18 cellular contexts compared by ENCODE assay signal in the genomic region with DNA sequence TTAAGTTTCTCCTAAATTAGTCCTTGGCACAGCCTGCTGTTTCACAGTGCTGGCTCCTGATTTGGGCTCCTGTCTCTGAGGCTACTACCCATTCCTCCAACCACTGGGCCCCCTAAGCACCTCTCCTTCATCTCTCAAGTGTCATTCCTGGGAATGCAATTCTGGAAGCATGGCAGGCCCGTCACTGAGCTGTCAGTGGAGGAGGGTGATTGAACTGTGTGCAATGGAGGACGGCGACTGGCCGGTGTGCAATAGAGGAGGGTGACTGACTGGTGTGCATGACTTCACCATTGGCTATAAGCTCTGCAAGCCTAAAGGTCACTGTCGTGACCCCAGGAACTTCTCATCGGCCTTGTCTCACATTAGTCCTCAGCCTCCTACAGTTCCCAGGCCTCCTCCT. TPM values are rescaled to one million over a fixed set of nuclear protein-coding genes. Genes with fewer than 3 reads are reported as not detected.
A peak's percentile ranks its signal among the peaks of the same experiment; 100 is the strongest.
DNase-seq lines count a peak whose midpoint lies in the region; ATAC-seq and TF ChIP-seq lines count a peak whose summit lies in the region.
"Had no signal": no experiment of that assay in that cellular context is flagged by ENCODE, and none has a peak within 500 bp of the region (broad histone marks: within the 10 kb centered on the region; RNA-seq: fewer than 3 reads in every experiment).

No MANE protein-coding gene starts in this region.

- H3K18ac ChIP-seq in IMR-90 (ENCODE audit: low read depth, low read length) (no peak overlapping the region), mesenchymal stem cell (ENCODE audit: low read depth in 1 of 2, low read length in 2 of 2) (peak overlapping the region; percentile 63 to 89)

- 76% methylated on average over 2 of the region's 6 CpGs; no CpG with 5 or more reads in 1 of the 2 experiments for WGBS in IMR-90 (ENCODE audit: extremely low coverage in 2 of 2, insufficient read length in 1 of 2), 2 experiments
- 72% methylated on average over 6 of the region's 6 CpGs for WGBS in mesenchymal stem cell
- WGBS in sigmoid colon, 2 donors, result 89 to 90% methylated on average over 6 of the region's 6 CpGs

- intact Hi-C loops in IMR-90 (cut with micrococcal nuclease) (no loop called here), sigmoid colon (cut with DNase I) (no loop called here)

- no peaks in the 10 kb centered on the region; the same call in 1 of the 2 replicates for H4K20me1 ChIP-seq in IMR-90 (ENCODE audit: insufficient read depth, low read length)

- dilution Hi-C loops in IMR-90 (cut with HindIII; ENCODE audit: low sequenced_read_pairs, unreplicated experiment), result no loop called here

- no peak overlapping the region for H4K91ac ChIP-seq in IMR-90 (ENCODE audit: insufficient read depth, low read depth, low read length)
- H4K91ac ChIP-seq in mesenchymal stem cell (ENCODE audit: low read length), result peak overlapping the region; percentile 64

- H2BK5ac ChIP-seq in IMR-90 (ENCODE audit: low read depth, low read length, poor library complexity, severe bottlenecking) (no peak overlapping the region), mesenchymal stem cell (ENCODE audit: low read depth, low read length, poor library complexity, severe bottlenecking) (no peak overlapping the region)

- POLR2A ChIA-PET in IMR-90 (lab: Charles Lee; ENCODE audit: unreplicated experiment), result no interaction called here

- no peak overlapping the region for H3K14ac ChIP-seq in IMR-90 (replicated peaks; ENCODE audit: low read depth, low read length)
- H3K14ac ChIP-seq in mesenchymal stem cell (ENCODE audit: low read length in 2 of 2), result peak overlapping the region in 1 of 2 experiments; percentile 90

- CTCF ChIA-PET in IMR-90 (lab: Yijun Ruan, JAX), result no interaction called here

- H3K79me1 ChIP-seq in IMR-90 (ENCODE audit: low read depth in 1 of 2, low read length in 2 of 2), result peaks cover 0 to 11% of the 10 kb centered on the region in 2 experiments; a peak in 1 of 4 replicates
- no peaks in the 10 kb centered on the region for H3K79me1 ChIP-seq in mesenchymal stem cell (replicated peaks; ENCODE audit: low read length, poor library complexity, severe bottlenecking)

- ATAC-seq in IMR-90 (ENCODE audit: low read depth) (no peak), GM18511 (IDR thresholded peaks at IDR 0.05; ENCODE audit: unreplicated experiment) (no peak), GM19324 (IDR thresholded peaks at IDR 0.05; ENCODE audit: low FRiP score, unreplicated experiment) (no peak)

- TF ChIP-seq EP300 in sigmoid colon (IDR thresholded peaks at IDR 0.05), result no peak

- H2AFZ ChIP-seq in IMR-90 (replicated peaks; ENCODE audit: low read length, poor library complexity) (peak overlapping the region; percentile 24), mesenchymal stem cell (ENCODE audit: low read depth, low read length) (no peak overlapping the region)
- H2AFZ ChIP-seq: PC-9 had no signal

- H2BK20ac ChIP-seq in IMR-90 (ENCODE audit: low read depth, low read length), result no peak overlapping the region

- H2BK12ac ChIP-seq in mesenchymal stem cell (ENCODE audit: low read length in 2 of 2), result peak overlapping the region; percentile 79 to 99

- H3K27ac ChIP-seq in IMR-90 (ENCODE audit: insufficient read depth, low read length), result no peak overlapping the region
- peak overlapping the region; percentile 68 for H3K27ac ChIP-seq in WERI-Rb-1
- no peak overlapping the region for H3K27ac ChIP-seq in mesenchymal stem cell (ENCODE audit: low read length, poor library complexity, severe bottlenecking)
- H3K27ac ChIP-seq in sigmoid colon, result peak overlapping the region; percentile 93 to 99 (median 98)
- H3K27ac ChIP-seq: C4-2B, PC-9 had no signal

- TF ChIP-seq RAD21 in IMR-90 (IDR thresholded peaks at IDR 0.05; ENCODE audit: low read length), result no peak

- TF ChIP-seq POLR2A in IMR-90 (IDR thresholded peaks at IDR 0.05; ENCODE audit: low read depth, low read length) (no peak), sigmoid colon (IDR thresholded peaks at IDR 0.05) (no peak)

- no peak overlapping the region for H4K8ac ChIP-seq in IMR-90 (ENCODE audit: low read depth in 2 of 2, low read length in 2 of 2)
- no peak overlapping the region for H4K8ac ChIP-seq in mesenchymal stem cell (ENCODE audit: low read length)

- H2AK5ac ChIP-seq in IMR-90 (ENCODE audit: low read depth, low read length), result no peak overlapping the region
- no peak overlapping the region for H2AK5ac ChIP-seq in mesenchymal stem cell (ENCODE audit: low read length, severe bottlenecking)

- H2BK15ac ChIP-seq in IMR-90 (ENCODE audit: low read depth, low read length) (no peak overlapping the region), mesenchymal stem cell (ENCODE audit: low read depth, poor library complexity, severe bottlenecking) (peak overlapping the region; percentile 37)

- no peak overlapping the region for H2AK9ac ChIP-seq in IMR-90 (replicated peaks; ENCODE audit: low read depth, low read length, poor library complexity)

- no peak overlapping the region for H3K9ac ChIP-seq in IMR-90 (ENCODE audit: low read depth, low read length)
- H3K9ac ChIP-seq in mesenchymal stem cell (ENCODE audit: low read length), result no peak overlapping the region

- no peak for DNase-seq in IMR-90
- peak; percentile 25 for DNase-seq in WERI-Rb-1
- DNase-seq in mesenchymal stem cell, result no peak
- peak; percentile 54 for DNase-seq in sigmoid colon
- no peak for DNase-seq in RPMI8226
- no peak for DNase-seq in NCI-H2107 treated with DMSO at 0.1 percent for 48 hours (lab: John Stamatoyannopoulos, UW; ENCODE audit: unreplicated experiment)
- DNase-seq: AML-193, NCI-H1417, NCI-H187, NCI-H2107, NCI-H226, NCI-H524, PC-9 had no signal

- H4K5ac ChIP-seq in IMR-90 (ENCODE audit: low read depth, low read length), result no peak overlapping the region

- no peaks in the 10 kb centered on the region for H3K36me3 ChIP-seq in IMR-90 (ENCODE audit: control insufficient read depth, insufficient read depth, low read length)
- no peaks in the 10 kb centered on the region for H3K36me3 ChIP-seq in WERI-Rb-1
- no peaks in the 10 kb centered on the region for H3K36me3 ChIP-seq in mesenchymal stem cell (ENCODE audit: control insufficient read depth in 1 of 2, insufficient read depth in 2 of 2, low read depth in 1 of 2, low read length in 2 of 2)
- no peaks in the 10 kb centered on the region for H3K36me3 ChIP-seq in sigmoid colon

- TF ChIP-seq CTCF in IMR-90 (conservative IDR thresholded peaks at IDR 0.05; ENCODE audit: low read depth, low read length) (no peak), WERI-Rb-1 (IDR thresholded peaks at IDR 0.05; ENCODE audit: low read depth, low read length) (no peak), sigmoid colon (IDR thresholded peaks at IDR 0.05) (no peak)

- no peak overlapping the region for H3K4me2 ChIP-seq in IMR-90 (ENCODE audit: low read depth, low read length)
- H3K4me2 ChIP-seq in mesenchymal stem cell (ENCODE audit: low read length, poor library complexity, severe bottlenecking), result no peak overlapping the region
- H3K4me2 ChIP-seq: PC-9 had no signal

- H3K4me1 ChIP-seq in IMR-90 (ENCODE audit: control insufficient read depth, insufficient read depth, low read length) (peaks cover 14% of the 10 kb centered on the region), mesenchymal stem cell (ENCODE audit: control insufficient read depth, insufficient read depth, low read depth, low read length) (peaks cover 7% of the 10 kb centered on the region), sigmoid colon (peaks cover 0 to 66% (median 58%) of the 10 kb centered on the region in 4 donors)

- H3K4me3 ChIP-seq in IMR-90 (ENCODE audit: insufficient read depth, low read depth, low read length), result no peak overlapping the region
- H3K4me3 ChIP-seq in WERI-Rb-1 (ENCODE audit: low read depth, low read length), result no peak overlapping the region
- no peak overlapping the region for H3K4me3 ChIP-seq in mesenchymal stem cell (ENCODE audit: insufficient read depth in 1 of 2, low read depth in 1 of 2, low read length in 2 of 2)
- H3K4me3 ChIP-seq in sigmoid colon, result no peak overlapping the region
- H3K4me3 ChIP-seq: PC-9 had no signal

- H3K27me3 ChIP-seq in IMR-90 (ENCODE audit: control insufficient read depth, insufficient read depth, low read length) (no peaks in the 10 kb centered on the region), WERI-Rb-1 (ENCODE audit: insufficient read depth, low read depth, severe bottlenecking) (no peaks in the 10 kb centered on the region), mesenchymal stem cell (ENCODE audit: control insufficient read depth in 1 of 2, insufficient read depth in 1 of 2, low read length in 2 of 2) (no peaks in the 10 kb centered on the region), sigmoid colon (no peaks in the 10 kb centered on the region)

- no peak overlapping the region for H3K23ac ChIP-seq in IMR-90 (ENCODE audit: low read depth, low read length)
- no peak overlapping the region for H3K23ac ChIP-seq in mesenchymal stem cell (ENCODE audit: low read length in 2 of 2)

- H3K56ac ChIP-seq in IMR-90 (ENCODE audit: extremely low read depth, insufficient read depth, low read length), result no peak overlapping the region

- H3K4ac ChIP-seq in IMR-90 (ENCODE audit: low read depth, low read length) (no peak overlapping the region; the same call in 1 of the 2 replicates), mesenchymal stem cell (ENCODE audit: low read depth in 1 of 2, low read length in 2 of 2) (peak overlapping the region; percentile 59 to 85)

- peaks cover 2% of the 10 kb centered on the region for H3K9me3 ChIP-seq in IMR-90 (ENCODE audit: control insufficient read depth, insufficient read depth, low read length)
- no peaks in the 10 kb centered on the region for H3K9me3 ChIP-seq in WERI-Rb-1 (ENCODE audit: severe bottlenecking)
- H3K9me3 ChIP-seq in mesenchymal stem cell (ENCODE audit: control insufficient read depth, low read length), result no peaks in the 10 kb centered on the region
- no peaks in the 10 kb centered on the region for H3K9me3 ChIP-seq in sigmoid colon

- in situ Hi-C loops in IMR-90 (cut with MboI; ENCODE audit: low sequenced_read_pairs), result no loop called here

- H2BK120ac ChIP-seq in IMR-90 (ENCODE audit: low read depth, low read length) (no peak overlapping the region), mesenchymal stem cell (ENCODE audit: low read depth, low read length) (peak overlapping the region; percentile 8)

- no TSS peak for BruUV-seq in IMR-90 (replicated peaks; lab: Mats Ljungman, UMichigan)

- H3K9me1 ChIP-seq in IMR-90 (ENCODE audit: insufficient read depth, low read length), result peaks cover 13% of the 10 kb centered on the region

RNA-seq across cellular contexts. Expression of a gene that starts 12.4 kb away (rescaled TPM):
- total RNA-seq in IMR-90 (2012; rRNA removed) (0.28 TPM in 1 of 2 replicates, not detected in the other), sigmoid colon (1 to 10 TPM; 3.0 to 9.6 (median 5.6) TPM)
- polyA plus RNA-seq in IMR-90 (2012; rRNA removed) (0.31 and 0.86 TPM in 2 replicates), sigmoid colon (under 1 TPM in 1 of 3 donors, not detected in 2; 0.82 TPM)
- 0.84 TPM in 1 of 2 replicates, not detected in the other for polyA plus RNA-seq in IMR-90 (2012; cell fraction: cytosol; rRNA removed)
- 0.30 and 0.39 TPM in 2 replicates for polyA plus RNA-seq in IMR-90 (2012; cell fraction: nucleus; rRNA removed; ENCODE audit: low replicate concordance)
- polyA plus RNA-seq in mesenchymal stem cell (2013, experiment 1 of 2), result 6.6 TPM
- polyA plus RNA-seq in mesenchymal stem cell (2013, experiment 2 of 2), result 6.3 TPM
- total RNA-seq: M059J, PC-9, SK-MEL-5 had no signal

RNA-seq across cellular contexts. Expression of a gene that starts 33.7 kb away (rescaled TPM):
- total RNA-seq in IMR-90 (2012; rRNA removed) (5.8 and 7.0 TPM in 2 replicates), sigmoid colon (1 to 10 TPM; 2.5 to 3.9 (median 3.5) TPM)
- polyA plus RNA-seq in IMR-90 (2012; rRNA removed) (14.3 and 16.3 TPM in 2 replicates), sigmoid colon (1 to 10 TPM in 2 of 3 donors, under 1 TPM in 1; 0.69 to 7.4 (median 1.2) TPM)
- polyA plus RNA-seq in IMR-90 (2012; cell fraction: cytosol; rRNA removed), result 10.1 and 15.5 TPM in 2 replicates
- 30.0 and 32.4 TPM in 2 replicates for polyA plus RNA-seq in IMR-90 (2012; cell fraction: nucleus; rRNA removed; ENCODE audit: low replicate concordance)
- polyA plus RNA-seq in mesenchymal stem cell (2013, experiment 1 of 2), result 13.0 TPM
- polyA plus RNA-seq in mesenchymal stem cell (2013, experiment 2 of 2), result 13.3 TPM

RNA-seq across cellular contexts. Expression of a gene that starts 46.2 kb away (rescaled TPM):
- total RNA-seq in IMR-90 (2012; rRNA removed), result 18.1 and 30.3 TPM in 2 replicates
- polyA plus RNA-seq in IMR-90 (2012; rRNA removed), result 4.8 and 6.2 TPM in 2 replicates
- 1.7 and 2.5 TPM in 2 replicates for polyA plus RNA-seq in IMR-90 (2012; cell fraction: cytosol; rRNA removed)
- polyA plus RNA-seq in IMR-90 (2012; cell fraction: nucleus; rRNA removed; ENCODE audit: low replicate concordance), result 4.7 and 6.4 TPM in 2 replicates
- polyA plus RNA-seq in mesenchymal stem cell (2013, experiment 1 of 2), result 9.4 TPM
- polyA plus RNA-seq in mesenchymal stem cell (2013, experiment 2 of 2), result 9.1 TPM
- total RNA-seq in sigmoid colon, result 10 to 100 TPM in 3 of 4 donors, 1 to 10 TPM in 1; 8.8 to 16.3 (median 12.9) TPM
- 1 to 10 TPM; 2.5 to 8.7 (median 4.2) TPM for polyA plus RNA-seq in sigmoid colon

Comparison
In these comparisons a context has a peak if more than half of its experiments do, and no peak if none do; other contexts are left out.
1. DNase-seq: peak in WERI-Rb-1 (single experiment) and sigmoid colon (single experiment); none in IMR-90 (single experiment), mesenchymal stem cell (single experiment), RPMI8226 (single experiment) and NCI-H2107 treated with DMSO at 0.1 percent for 48 hours (single experiment).
2. H3K27ac ChIP-seq: peak in WERI-Rb-1 (single experiment) and sigmoid colon (4 of 4); none in IMR-90 (single experiment) and mesenchymal stem cell (single experiment).